Comparison of ENCODE assay signal across 8 cellular contexts in genomic region chr20:63234693-63235398, GRCh38. TPM values are rescaled to one million over a fixed set of nuclear protein-coding genes. Genes with fewer than 3 reads are reported as not detected.
A peak's percentile ranks its signal among the peaks of the same experiment; 100 is the strongest.
DNase-seq lines count a peak whose midpoint lies in the region; ATAC-seq, FAIRE-seq and TF ChIP-seq lines count a peak whose summit lies in the region.

No MANE protein-coding gene starts in this region.

- no peak overlapping the region for H3K27ac ChIP-seq in kidney (ENCODE audit: low read depth in 2 of 2, low read length in 2 of 2)

- H3K4me3 ChIP-seq in H7 (ENCODE audit: insufficient read depth, low read depth, low read length) = peak overlapping the region; percentile 34
- no peak overlapping the region for H3K4me3 ChIP-seq in kidney (ENCODE audit: low read length in 2 of 2)
- H3K4me3 ChIP-seq in MG63 = no peak overlapping the region

- TF ChIP-seq CTCF in AG09319 (IDR thresholded peaks at IDR 0.05; ENCODE audit: low read depth, low read length) (peak; percentile 26), kidney (IDR thresholded peaks at IDR 0.05; ENCODE audit: borderline replicate concordance, extremely low read depth, insufficient read depth) (peak; percentile 28)
- TF ChIP-seq CTCF in activated CD8-positive, alpha-beta T cell treated with anti-CD3 and anti-CD28 coated beads for 36 hours (IDR thresholded peaks at IDR 0.05) = peak; percentile 69

- no peak overlapping the region for H3K9ac ChIP-seq in kidney (ENCODE audit: low read length in 2 of 2)

- CTCF ChIA-PET in activated CD8-positive, alpha-beta T cell treated with anti-CD3 and anti-CD28 coated beads for 36 hours (lab: Charles Lee) = interaction anchor here (0.9 to 7.8 kb wide), 8 partner anchors 11 to 78 kb away, joined by 3 to 95 read pairs (median 8); no protein-coding TSS in a partner anchor

- H3K9me3 ChIP-seq in kidney (ENCODE audit: control insufficient read depth in 1 of 2, low read length in 2 of 2) = no peaks in the 10 kb centered on the region
- no peaks in the 10 kb centered on the region for H3K9me3 ChIP-seq in MG63

- H3K27me3 ChIP-seq in H7 (ENCODE audit: control insufficient read depth, insufficient read depth, low read length) (no peaks in the 10 kb centered on the region), MG63 (no peaks in the 10 kb centered on the region)

- no peaks in the 10 kb centered on the region for H3K9me3 Mint-ChIP-seq in activated CD8-positive, alpha-beta T cell treated with anti-CD3 and anti-CD28 coated beads for 36 hours

- ATAC-seq in activated CD8-positive, alpha-beta T cell treated with anti-CD3 and anti-CD28 coated beads for 36 hours = peak; percentile 52
- ATAC-seq in HG02885 (IDR thresholded peaks at IDR 0.05; ENCODE audit: poor library complexity, unreplicated experiment) = no peak

- H3K36me3 Mint-ChIP-seq in activated CD8-positive, alpha-beta T cell treated with anti-CD3 and anti-CD28 coated beads for 36 hours (ENCODE audit: low read depth) = no peaks in the 10 kb centered on the region

- peaks cover 21% of the 10 kb centered on the region for H3K27me3 Mint-ChIP-seq in activated CD8-positive, alpha-beta T cell treated with anti-CD3 and anti-CD28 coated beads for 36 hours

- POLR2A ChIA-PET in activated CD8-positive, alpha-beta T cell treated with anti-CD3 and anti-CD28 coated beads for 36 hours (lab: Charles Lee) = interaction anchor here (1.3 to 1.7 kb wide), 3 partner anchors 15 to 20 kb away, joined by 3 to 4 read pairs (median 4); no protein-coding TSS in a partner anchor

- H3K36me3 ChIP-seq in H7 (replicated peaks; ENCODE audit: control insufficient read depth, insufficient read depth, low read length) (no peaks in the 10 kb centered on the region), kidney (ENCODE audit: control insufficient read depth in 1 of 2, insufficient read depth in 2 of 2, low read length in 2 of 2) (no peaks in the 10 kb centered on the region), MG63 (no peaks in the 10 kb centered on the region)

- DNase-seq in AG09319 (ENCODE audit: extremely low read depth, low read depth) (no peak), H7 (peak; percentile 92), kidney (no peak), SKM-1 (lab: John Stamatoyannopoulos, UW; ENCODE audit: unreplicated experiment) (no peak), MG63 (no peak), NCI-H2029 (lab: John Stamatoyannopoulos, UW) (no peak)
- peak; percentile 58 for DNase-seq in activated CD8-positive, alpha-beta T cell treated with anti-CD3 and anti-CD28 coated beads for 36 hours

- no peaks in the 10 kb centered on the region for H3K4me1 ChIP-seq in kidney (ENCODE audit: control insufficient read depth in 1 of 2, insufficient read depth in 1 of 2, low read depth in 1 of 2, low read length in 2 of 2)

- no peak overlapping the region for H3K27ac Mint-ChIP-seq in activated CD8-positive, alpha-beta T cell treated with anti-CD3 and anti-CD28 coated beads for 36 hours

- FAIRE-seq in kidney (lab: Jason Lieb, UNC) = no peak

- intact Hi-C loops in activated CD8-positive, alpha-beta T cell treated with anti-CD3 and anti-CD28 coated beads for 36 hours (cut with micrococcal nuclease) = no loop called here
- intact Hi-C loops in kidney (cut with DNase I) = no loop called here

- H3K4me1 Mint-ChIP-seq in activated CD8-positive, alpha-beta T cell treated with anti-CD3 and anti-CD28 coated beads for 36 hours (ENCODE audit: low read depth) = peaks cover 8% of the 10 kb centered on the region

- H3K4me3 Mint-ChIP-seq in activated CD8-positive, alpha-beta T cell treated with anti-CD3 and anti-CD28 coated beads for 36 hours = peak overlapping the region; percentile 15

RNA-seq across cellular contexts. Expression of gene BIRC7, which starts 0.9 kb away (rescaled TPM):
- total RNA-seq in H7 (2014; rRNA removed; shearing (Covaris generic)) = 0.26 TPM in 1 of 2 replicates, not detected in the other
- total RNA-seq in activated CD8-positive, alpha-beta T cell treated with anti-CD3 and anti-CD28 coated beads for 36 hours = 1 to 10 TPM; 5.1 to 5.3 TPM
- 4.0 TPM for total RNA-seq in kidney
- 0.30 TPM for polyA plus RNA-seq in kidney (ENCODE audit: insufficient read depth, low read depth, low replicate concordance)
- not detected in 2 replicates for total RNA-seq in MG63 (2014; rRNA removed; shearing (Covaris generic); ENCODE audit: low replicate concordance)

RNA-seq across cellular contexts. Expression of gene YTHDF1, which starts 18.9 kb away (rescaled TPM):
- total RNA-seq in H7 (2014; rRNA removed; shearing (Covaris generic)) = 32.6 and 36.0 TPM in 2 replicates
- 10 to 100 TPM; 31.0 TPM for total RNA-seq in activated CD8-positive, alpha-beta T cell treated with anti-CD3 and anti-CD28 coated beads for 36 hours
- total RNA-seq in kidney = 43.1 TPM
- polyA plus RNA-seq in kidney (ENCODE audit: insufficient read depth, low read depth, low replicate concordance) = 21.9 TPM
- total RNA-seq in MG63 (2014; rRNA removed; shearing (Covaris generic); ENCODE audit: low replicate concordance) = 17.0 and 19.8 TPM in 2 replicates

RNA-seq across cellular contexts. Expression of gene NKAIN4, which starts 19.4 kb away (rescaled TPM):
- 3.0 and 4.8 TPM in 2 replicates for total RNA-seq in H7 (2014; rRNA removed; shearing (Covaris generic))
- not detected for total RNA-seq in activated CD8-positive, alpha-beta T cell treated with anti-CD3 and anti-CD28 coated beads for 36 hours
- total RNA-seq in kidney = 29.7 TPM
- polyA plus RNA-seq in kidney (ENCODE audit: insufficient read depth, low read depth, low replicate concordance) = 107 TPM
- total RNA-seq in MG63 (2014; rRNA removed; shearing (Covaris generic); ENCODE audit: low replicate concordance) = not detected in 2 replicates

RNA-seq across cellular contexts. Expression of gene ARFGAP1, which starts 37.8 kb away (rescaled TPM):
- 88.0 and 114 TPM in 2 replicates for total RNA-seq in H7 (2014; rRNA removed; shearing (Covaris generic))
- 10 to 100 TPM; 71.3 to 75.0 TPM for total RNA-seq in activated CD8-positive, alpha-beta T cell treated with anti-CD3 and anti-CD28 coated beads for 36 hours
- 84.3 TPM for total RNA-seq in kidney
- 40.4 TPM for polyA plus RNA-seq in kidney (ENCODE audit: insufficient read depth, low read depth, low replicate concordance)
- total RNA-seq in MG63 (2014; rRNA removed; shearing (Covaris generic); ENCODE audit: low replicate concordance) = 67.2 and 83.8 TPM in 2 replicates

RNA-seq across cellular contexts. Expression of gene COL20A1, which starts 58.1 kb away (rescaled TPM):
- total RNA-seq in H7 (2014; rRNA removed; shearing (Covaris generic)) = 0.17 and 0.70 TPM in 2 replicates
- total RNA-seq in activated CD8-positive, alpha-beta T cell treated with anti-CD3 and anti-CD28 coated beads for 36 hours = under 1 TPM in 1 of 2 experiments, not detected in 1; 0.04 TPM
- not detected for total RNA-seq in kidney
- 0.58 TPM for polyA plus RNA-seq in kidney (ENCODE audit: insufficient read depth, low read depth, low replicate concordance)
- not detected in 2 replicates for total RNA-seq in MG63 (2014; rRNA removed; shearing (Covaris generic); ENCODE audit: low replicate concordance)

Comparison
In these comparisons a context has a peak if more than half of its experiments do, and no peak if none do; other contexts are left out.
1. DNase-seq: peak in H7 (single experiment) and activated CD8-positive, alpha-beta T cell treated with anti-CD3 and anti-CD28 coated beads for 36 hours (single experiment); none in AG09319 (single experiment), kidney (single experiment), SKM-1 (single experiment), MG63 (single experiment) and NCI-H2029 (single experiment).
2. Peak in every context shown above with its lines, with median percentiles within 50 percentile points of each other: CTCF ChIP-seq.